ENCODE assay signal across 8 cellular contexts in genomic region chr12:11650697-11651281, GRCh38. TPM values are rescaled to one million over a fixed set of nuclear protein-coding genes. Genes with fewer than 3 reads are reported as not detected.
DNase-seq lines count a peak whose midpoint lies in the region; ATAC-seq and TF ChIP-seq lines count a peak whose summit lies in the region.

No MANE protein-coding gene starts in this region.

- no peaks in the 10 kb centered on the region for H3K27me3 ChIP-seq in CD8-positive, alpha-beta memory T cell (ENCODE audit: insufficient read depth, low read length, poor library complexity, severe bottlenecking)
- no peaks in the 10 kb centered on the region for H3K27me3 ChIP-seq in endodermal cell (ENCODE audit: control insufficient read depth, insufficient read depth, low read length, poor library complexity, severe bottlenecking)
- H3K27me3 ChIP-seq in mucosa of rectum (ENCODE audit: control insufficient read depth in 2 of 2, insufficient read depth in 2 of 2, low read length in 2 of 2): no peaks in the 10 kb centered on the region

- POLR2A ChIA-PET in CD8-positive, alpha-beta memory T cell (lab: Charles Lee): interaction anchor here (1.6 to 1.9 kb wide), 2 partner anchors 358 to 382 kb away, joined by 5 to 7 read pairs; no protein-coding TSS in a partner anchor

- peaks cover 24% of the 10 kb centered on the region for H3K4me1 ChIP-seq in CD8-positive, alpha-beta memory T cell (ENCODE audit: insufficient read depth, low read length)
- peaks cover 9% of the 10 kb centered on the region for H3K4me1 ChIP-seq in endodermal cell (ENCODE audit: control insufficient read depth, insufficient read depth, low read length)
- H3K4me1 ChIP-seq in mucosa of rectum (ENCODE audit: control insufficient read depth in 2 of 2, insufficient read depth in 2 of 2, low read length in 2 of 2): peaks cover 15 to 22% of the 10 kb centered on the region in 2 donors

- peaks cover 0 to 17% (median 0%) of the 10 kb centered on the region in 3 donors for H3K36me3 Mint-ChIP-seq in CD8-positive, alpha-beta memory T cell
- no peaks in the 10 kb centered on the region for H3K36me3 Mint-ChIP-seq in endodermal cell (ENCODE audit: low read depth)

- H3K27ac ChIP-seq in CD8-positive, alpha-beta memory T cell (ENCODE audit: low read depth, low read length): peak overlapping the region; percentile 39
- H3K27ac ChIP-seq in endodermal cell (ENCODE audit: low read depth, low read length) (no peak overlapping the region), mucosa of rectum (ENCODE audit: low read depth in 2 of 2, low read length in 2 of 2) (peak overlapping the region; percentile 96 to 97)

- no peaks in the 10 kb centered on the region for H3K36me3 ChIP-seq in CD8-positive, alpha-beta memory T cell (ENCODE audit: insufficient read depth, low read length)
- no peaks in the 10 kb centered on the region for H3K36me3 ChIP-seq in endodermal cell (ENCODE audit: control insufficient read depth, insufficient read depth, low read length)
- H3K36me3 ChIP-seq in mucosa of rectum (ENCODE audit: control insufficient read depth in 2 of 2, insufficient read depth in 2 of 2, low read length in 2 of 2): no peaks in the 10 kb centered on the region

- no peak for ATAC-seq in GM18861 (IDR thresholded peaks at IDR 0.05; ENCODE audit: unreplicated experiment)

- H3K27ac Mint-ChIP-seq in CD8-positive, alpha-beta memory T cell: peak overlapping the region; percentile 63 to 98 (median 96)
- H3K27ac Mint-ChIP-seq in endodermal cell: peak overlapping the region; percentile 48

- no peak for TF ChIP-seq CTCF in endodermal cell (conservative IDR thresholded peaks at IDR 0.05)

- peak overlapping the region; percentile 41 for H3K9ac ChIP-seq in endodermal cell (ENCODE audit: extremely low read depth, low read length, poor library complexity, severe bottlenecking)
- H3K9ac ChIP-seq in mucosa of rectum (ENCODE audit: low read depth in 1 of 2, low read length in 2 of 2): peak overlapping the region; percentile 91 to 98

- 4 to 18% methylated on average over 4 to 8 of the region's 9 CpGs for WGBS in endodermal cell (ENCODE audit: insufficient coverage in 1 of 2, insufficient read length in 1 of 2), 2 experiments

- H3K9me3 Mint-ChIP-seq in CD8-positive, alpha-beta memory T cell: no peaks in the 10 kb centered on the region
- H3K9me3 Mint-ChIP-seq in endodermal cell: no peaks in the 10 kb centered on the region

- H3K4me3 Mint-ChIP-seq in CD8-positive, alpha-beta memory T cell: peak overlapping the region; percentile 88 to 99 (median 97)
- peak overlapping the region; percentile 76 for H3K4me3 Mint-ChIP-seq in endodermal cell

- CTCF ChIA-PET in CD8-positive, alpha-beta memory T cell (lab: Charles Lee): interaction anchor here (0.5 to 1.3 kb wide), 3 partner anchors 175 to 383 kb away, joined by 3 to 6 read pairs (median 3); no protein-coding TSS in a partner anchor

- H3K27me3 Mint-ChIP-seq in CD8-positive, alpha-beta memory T cell: no peaks in the 10 kb centered on the region
- no peaks in the 10 kb centered on the region for H3K27me3 Mint-ChIP-seq in endodermal cell (ENCODE audit: insufficient read depth)

- no peak for DNase-seq in CD8-positive, alpha-beta memory T cell
- DNase-seq in HuH-7.5 (ENCODE audit: low spot score) (peak; percentile 45), SW480 (ENCODE audit: low spot score) (peak; percentile 75), endodermal cell (peak; percentile 46), epidermal melanocyte (ENCODE audit: insufficient read length, low spot score) (no peak), middle frontal gyrus (ENCODE audit: extremely low spot score, low spot score) (no peak)

- H3K4me3 ChIP-seq in CD8-positive, alpha-beta memory T cell (ENCODE audit: low read length): peak overlapping the region; percentile 48
- H3K4me3 ChIP-seq in endodermal cell (ENCODE audit: low read length): peak overlapping the region; percentile 91
- H3K4me3 ChIP-seq in mucosa of rectum (ENCODE audit: low read length in 2 of 2): peak overlapping the region; percentile 93 to 98

- H3K4me1 Mint-ChIP-seq in CD8-positive, alpha-beta memory T cell: peaks cover 33 to 48% (median 47%) of the 10 kb centered on the region in 3 donors
- peaks cover 33% of the 10 kb centered on the region for H3K4me1 Mint-ChIP-seq in endodermal cell

- H3K9me3 ChIP-seq in CD8-positive, alpha-beta memory T cell (ENCODE audit: low read length): no peaks in the 10 kb centered on the region
- H3K9me3 ChIP-seq in endodermal cell (ENCODE audit: control insufficient read depth, low read length) (no peaks in the 10 kb centered on the region), mucosa of rectum (ENCODE audit: control insufficient read depth in 2 of 2, low read length in 2 of 2) (no peaks in the 10 kb centered on the region)

RNA-seq across cellular contexts. Expression of gene ETV6, which starts 1.3 kb away (rescaled TPM):
- 10 to 100 TPM; 49.3 to 51.5 TPM for total RNA-seq in CD8-positive, alpha-beta memory T cell
- polyA plus RNA-seq in CD8-positive, alpha-beta memory T cell: 6.0 TPM
- total RNA-seq in endodermal cell: 10 to 100 TPM in 1 of 2 donors, 1 to 10 TPM in 1; 9.3 to 22.1 TPM
- 7.5 TPM for polyA plus RNA-seq in endodermal cell (2013, experiment 1 of 2)
- polyA plus RNA-seq in endodermal cell (2013, experiment 2 of 2): 7.7 TPM

Comparison
In these comparisons a context has a peak if more than half of its experiments do, and no peak if none do; other contexts are left out.
1. DNase-seq: peak in HuH-7.5 (single experiment), SW480 (single experiment) and endodermal cell (single experiment); none in CD8-positive, alpha-beta memory T cell (0 of 5), epidermal melanocyte (single experiment) and middle frontal gyrus (single experiment).
2. Peak in every context shown above with its lines, with median percentiles within 50 percentile points of each other: H3K4me3 ChIP-seq.